In the genomic region with DNA sequence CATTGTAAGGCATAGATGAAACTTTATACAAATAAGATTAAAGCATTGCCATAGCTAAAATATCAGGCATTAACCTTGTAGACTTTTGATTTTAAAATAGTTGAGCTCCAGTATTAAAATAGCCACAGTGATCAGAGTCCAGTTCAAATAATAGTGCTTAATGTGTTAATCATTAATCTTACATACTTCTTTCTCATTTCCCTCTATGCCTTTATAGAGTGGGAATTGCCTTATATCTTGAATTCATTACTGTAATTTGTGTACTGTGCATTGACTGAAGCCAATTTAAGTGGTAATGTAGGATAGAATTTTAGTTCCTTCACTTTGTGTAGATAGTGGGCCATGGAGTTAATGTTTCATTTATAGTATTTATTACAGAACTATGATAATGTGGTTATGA, we compare ENCODE assay signal across 22 cellular contexts.
"Had no signal": no experiment of that assay in that cellular context is flagged by ENCODE, and none has a peak within 500 bp of the region (broad histone marks: within the 10 kb centered on the region; RNA-seq: fewer than 3 reads in every experiment).

No MANE protein-coding gene starts in this region.

- H3K27ac ChIP-seq: adrenal gland, breast epithelium, SK-N-MC had no signal

- H3K4me3 ChIP-seq: adrenal gland, breast epithelium, SK-N-MC had no signal

- DNase-seq: activated CD4-positive, alpha-beta T cell treated with anti-CD3 and anti-CD28 coated beads for 4 hours; activated CD8-positive, alpha-beta memory T cell treated with anti-CD3 and anti-CD28 coated beads, Interleukin-2, amount 50 U/mL, for 4 hours; activated CD8-positive, alpha-beta T cell treated with anti-CD3 and anti-CD28 coated beads for 36 hours; activated naive CD4-positive, alpha-beta T cell treated with anti-CD3 and anti-CD28 coated beads, Interleukin-2, amount 50 U/mL, for 16 hours; activated naive CD8-positive, alpha-beta T cell treated with anti-CD3 and anti-CD28 coated beads, Interleukin-2, amount 10 ng/mL, durations not matched to agents 7 days and 5 days; activated T-cell treated with anti-CD3 and anti-CD28 coated beads, Interleukin-2, amount 50 U/mL, for 72 hours; adrenal gland; anterior cingulate cortex; caudate nucleus; Kasumi-1; KBM-7; NCI-H1105 treated with DMSO at 0.1 percent for 48 hours; NCI-H1436 treated with DMSO at 0.1 percent for 48 hours; NCI-H1930; NCI-H2171; NCI-H226; RPMI8226; T-helper 1 cell had no signal

- ATAC-seq: activated CD4-positive, CD25-positive, alpha-beta regulatory T cell treated with anti-CD3 and anti-CD28 coated beads, Interleukin-2, amount 50 U/mL, for 24 hours; activated CD8-positive, alpha-beta T cell treated with anti-CD3 and anti-CD28 coated beads for 36 hours; activated T-cell treated with anti-CD3 and anti-CD28 coated beads, Interleukin-2, amount 50 U/mL, for 72 hours; Right ventricle myocardium inferior had no signal

- H3K4me1 ChIP-seq: adrenal gland, breast epithelium had no signal

- H3K36me3 ChIP-seq: adrenal gland, breast epithelium had no signal

- H3K9me3 ChIP-seq: adrenal gland, breast epithelium had no signal

- H3K27me3 ChIP-seq: adrenal gland, breast epithelium had no signal
